1 cellular context compared by ENCODE assay signal in the genomic region with DNA sequence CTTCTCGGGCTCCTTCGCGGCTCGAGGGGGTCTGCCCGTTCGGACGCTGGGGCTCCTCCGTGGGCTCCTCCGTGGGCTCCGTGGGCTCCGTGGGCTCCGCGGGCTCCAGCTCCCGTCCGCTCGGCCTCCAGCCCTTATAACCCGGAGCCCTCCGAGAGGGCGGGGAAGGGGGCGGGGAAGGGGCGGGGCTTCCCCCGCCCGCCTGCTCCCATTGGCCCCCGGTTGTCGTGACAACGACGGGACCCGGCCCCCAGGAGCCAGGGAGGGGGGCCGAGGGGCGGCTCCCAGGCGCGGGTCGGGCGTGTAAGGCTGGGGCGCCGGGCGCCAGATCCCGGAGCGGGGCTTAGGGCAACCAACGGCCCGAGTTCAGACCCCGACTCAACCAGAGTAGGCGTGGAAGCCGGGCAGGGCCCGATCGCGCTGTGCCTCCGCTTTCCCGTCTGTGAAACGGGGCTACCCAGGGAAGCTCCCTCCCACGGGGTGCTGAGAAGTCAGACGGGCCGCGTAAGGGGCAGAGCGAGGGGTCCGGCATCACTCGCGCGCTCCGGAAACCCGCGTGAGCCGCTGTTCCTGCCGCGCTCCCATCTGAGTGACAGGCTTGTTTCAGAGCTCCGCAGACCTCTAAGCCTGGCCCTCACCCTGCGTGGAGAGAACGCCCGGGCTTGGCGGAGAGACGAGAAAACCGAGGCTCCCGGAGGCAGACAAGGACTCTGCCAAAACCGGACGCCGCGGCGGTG.
TF ChIP-seq lines count a peak whose summit lies in the region.

A gene (minus strand): TSS at position 111 of the 737 bp plus-strand sequence. CDS start 119 bp downstream, outside the sequence.

TF ChIP-seq in K562, 482 proteins besides CTCF, POLR2A, EP300 and RAD21 (continued from another document):
- peak; percentile 16 for TF ChIP-seq HMGN3 (IDR thresholded peaks at IDR 0.05; ENCODE audit: borderline replicate concordance, extremely low read depth, insufficient read length, low read depth, low read length)
- peak; percentile 89 for TF ChIP-seq PCBP1 (IDR thresholded peaks at IDR 0.05; ENCODE audit: low read depth, low read length, poor library complexity, severe bottlenecking)
- TF ChIP-seq, protein P1, sequence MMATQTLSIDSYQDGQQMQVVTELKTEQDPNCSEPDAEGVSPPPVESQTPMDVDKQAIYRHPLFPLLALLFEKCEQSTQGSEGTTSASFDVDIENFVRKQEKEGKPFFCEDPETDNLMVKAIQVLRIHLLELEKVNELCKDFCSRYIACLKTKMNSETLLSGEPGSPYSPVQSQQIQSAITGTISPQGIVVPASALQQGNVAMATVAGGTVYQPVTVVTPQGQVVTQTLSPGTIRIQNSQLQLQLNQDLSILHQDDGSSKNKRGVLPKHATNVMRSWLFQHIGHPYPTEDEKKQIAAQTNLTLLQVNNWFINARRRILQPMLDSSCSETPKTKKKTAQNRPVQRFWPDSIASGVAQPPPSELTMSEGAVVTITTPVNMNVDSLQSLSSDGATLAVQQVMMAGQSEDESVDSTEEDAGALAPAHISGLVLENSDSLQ (IDR thresholded peaks at IDR 0.05) = peak; percentile 74
- TF ChIP-seq MBD2 (IDR thresholded peaks at IDR 0.05; ENCODE audit: borderline replicate concordance, low read depth) = 0 out of 2 replicates have a peak, but pooled peaks have one; percentile 37
- no peak for TF ChIP-seq ZKSCAN1 (IDR thresholded peaks at IDR 0.05; ENCODE audit: low read depth, low read length)
- TF ChIP-seq, protein P2, sequence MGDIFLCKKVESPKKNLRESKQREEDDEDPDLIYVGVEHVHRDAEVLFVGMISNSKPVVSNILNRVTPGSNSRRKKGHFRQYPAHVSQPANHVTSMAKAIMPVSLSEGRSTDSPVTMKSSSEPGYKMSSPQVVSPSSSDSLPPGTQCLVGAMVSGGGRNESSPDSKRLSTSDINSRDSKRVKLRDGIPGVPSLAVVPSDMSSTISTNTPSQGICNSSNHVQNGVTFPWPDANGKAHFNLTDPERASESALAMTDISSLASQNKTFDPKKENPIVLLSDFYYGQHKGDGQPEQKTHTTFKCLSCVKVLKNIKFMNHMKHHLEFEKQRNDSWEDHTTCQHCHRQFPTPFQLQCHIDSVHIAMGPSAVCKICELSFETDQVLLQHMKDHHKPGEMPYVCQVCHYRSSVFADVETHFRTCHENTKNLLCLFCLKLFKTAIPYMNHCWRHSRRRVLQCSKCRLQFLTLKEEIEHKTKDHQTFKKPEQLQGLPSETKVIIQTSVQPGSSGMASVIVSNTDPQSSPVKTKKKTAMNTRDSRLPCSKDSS (IDR thresholded peaks at IDR 0.05; ENCODE audit: low read depth, partially characterized antibody) = no peak
- TF ChIP-seq SAFB (IDR thresholded peaks at IDR 0.05; ENCODE audit: borderline replicate concordance, low read depth, low read length) = peak; percentile 40; the same call in 1 of the 2 replicates
- TF ChIP-seq ZBTB7A (IDR thresholded peaks at IDR 0.05; ENCODE audit: borderline replicate concordance, control insufficient read depth, low read depth, low read length) = peak; percentile 32; the same call in 1 of the 2 replicates
- TF ChIP-seq PYGO2 (tag; IDR thresholded peaks at IDR 0.05) = no peak
- TF ChIP-seq ZC3H11A (IDR thresholded peaks at IDR 0.05; ENCODE audit: low read depth, low read length) = no peak
- TF ChIP-seq RB1 (IDR thresholded peaks at IDR 0.05; ENCODE audit: low read depth) = peak; percentile 16; the same call in 1 of the 2 replicates
- TF ChIP-seq ETV5 (CRISPR knock-in tag; IDR thresholded peaks at IDR 0.05; ENCODE audit: low read depth) = no peak
- peak in 1 of 2 experiments; percentile 62; a peak in 2 of 4 replicates for TF ChIP-seq KDM1A (IDR thresholded peaks at IDR 0.05)
- TF ChIP-seq, protein P3, sequence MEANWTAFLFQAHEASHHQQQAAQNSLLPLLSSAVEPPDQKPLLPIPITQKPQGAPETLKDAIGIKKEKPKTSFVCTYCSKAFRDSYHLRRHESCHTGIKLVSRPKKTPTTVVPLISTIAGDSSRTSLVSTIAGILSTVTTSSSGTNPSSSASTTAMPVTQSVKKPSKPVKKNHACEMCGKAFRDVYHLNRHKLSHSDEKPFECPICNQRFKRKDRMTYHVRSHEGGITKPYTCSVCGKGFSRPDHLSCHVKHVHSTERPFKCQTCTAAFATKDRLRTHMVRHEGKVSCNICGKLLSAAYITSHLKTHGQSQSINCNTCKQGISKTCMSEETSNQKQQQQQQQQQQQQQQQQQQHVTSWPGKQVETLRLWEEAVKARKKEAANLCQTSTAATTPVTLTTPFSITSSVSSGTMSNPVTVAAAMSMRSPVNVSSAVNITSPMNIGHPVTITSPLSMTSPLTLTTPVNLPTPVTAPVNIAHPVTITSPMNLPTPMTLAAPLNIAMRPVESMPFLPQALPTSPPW (CRISPR knock-in tag; IDR thresholded peaks at IDR 0.05) = peak; percentile 84
- peak; percentile 60 for TF ChIP-seq NFYB (IDR thresholded peaks at IDR 0.05; ENCODE audit: extremely low read depth, insufficient read length)
- TF ChIP-seq HDAC3 (IDR thresholded peaks at IDR 0.05; ENCODE audit: borderline replicate concordance, partially characterized antibody) = no peak
- TF ChIP-seq, protein P4, sequence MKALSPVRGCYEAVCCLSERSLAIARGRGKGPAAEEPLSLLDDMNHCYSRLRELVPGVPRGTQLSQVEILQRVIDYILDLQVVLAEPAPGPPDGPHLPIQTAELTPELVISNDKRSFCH (CRISPR knock-in tag; IDR thresholded peaks at IDR 0.05) = no peak
- TF ChIP-seq, protein P4 (tag; IDR thresholded peaks at IDR 0.05) = no peak
- TF ChIP-seq HNRNPH1 (optimal IDR thresholded peaks at IDR 0.05; ENCODE audit: low read depth, low read length) = no peak
- TF ChIP-seq NONO (IDR thresholded peaks at IDR 0.05; ENCODE audit: low read depth in 2 of 2, low read length in 1 of 2) = no peak
- peak in 1 of 2 experiments; percentile 25; a peak in 1 of 4 replicates for TF ChIP-seq MAZ (CRISPR knock-in tag; conservative IDR thresholded peaks at IDR 0.05 in 1 of 2, IDR thresholded peaks at IDR 0.05 in 1 of 2)
- TF ChIP-seq RCOR1 (IDR thresholded peaks at IDR 0.05; ENCODE audit: borderline replicate concordance in 1 of 2, low read depth in 2 of 2, low read length in 2 of 2) = 0 out of 4 replicates have a peak, but pooled peaks of 1 of the 2 experiments have one; percentile 16
- peak; percentile 45 for TF ChIP-seq HNRNPK (IDR thresholded peaks at IDR 0.05; ENCODE audit: low read depth, low read length, poor library complexity, severe bottlenecking)
- TF ChIP-seq NFE2 (IDR thresholded peaks at IDR 0.05; ENCODE audit: low read depth) = no peak
- peak; percentile 68 for TF ChIP-seq BCOR (IDR thresholded peaks at IDR 0.05)
- TF ChIP-seq RBM25 (IDR thresholded peaks at IDR 0.05; ENCODE audit: low read depth, low read length, severe bottlenecking) = peak; percentile 92
- TF ChIP-seq TAF15 (IDR thresholded peaks at IDR 0.05; ENCODE audit: low read depth, low read length) = no peak
